ENCODE assay signal across 20 cellular contexts in genomic region chr1:1760345-1760650, GRCh38. TPM values are rescaled to one million over a fixed set of nuclear protein-coding genes. Genes with fewer than 3 reads are reported as not detected.
A peak's percentile ranks its signal among the peaks of the same experiment; 100 is the strongest.
DNase-seq lines count a peak whose midpoint lies in the region; ATAC-seq, FAIRE-seq and TF ChIP-seq lines count a peak whose summit lies in the region.
"Had no signal": no experiment of that assay in that cellular context is flagged by ENCODE, and none has a peak within 500 bp of the region (broad histone marks: within the 10 kb centered on the region; RNA-seq: fewer than 3 reads in every experiment).

No MANE protein-coding gene starts in this region.

- peak; percentile 45 for DNase-seq in H7
- DNase-seq in K562 (ENCODE audit: extremely low read depth in 1 of 4, low spot score in 3 of 4), result peak in 1 of 4 experiments; percentile 15
- no peak for DNase-seq in germinal center (ENCODE audit: low spot score)
- no peak for DNase-seq in NCI-H2171 treated with DMSO at 0.1 percent for 48 hours (lab: John Stamatoyannopoulos, UW)
- no peak for DNase-seq in NCI-H82 (lab: John Stamatoyannopoulos, UW)
- DNase-seq in Ammon's horn (ENCODE audit: low spot score), result no peak
- DNase-seq: GDM1; HCEC 1CT; NCI-H1105; NCI-H2029 treated with DMSO at 0.1 percent for 48 hours; NCI-H446 treated with DMSO at 0.1 percent for 48 hours; NCI-H69; NK-92 treated with Interleukin-12 subunit alpha and Interleukin-12 subunit beta, amount 100 ng/mL, for 24 hours had no signal

- FAIRE-seq in K562 (lab: Jason Lieb, UNC), result no peak
- FAIRE-seq: A549, D721Med had no signal

- H3K9ac ChIP-seq in BLaER1 (peak overlapping the region; percentile 49; the same call in 1 of the 2 replicates), K562 (ENCODE audit: insufficient read depth in 1 of 2, low read depth in 2 of 2, low read length in 2 of 2) (peak overlapping the region in 1 of 2 experiments; percentile 86; a peak in 2 of 4 replicates)
- H3K9ac ChIP-seq: KMS-11 had no signal

- TF ChIP-seq POLR2A in K562 (conservative IDR thresholded peaks at IDR 0.05), result no peak

- in situ Hi-C loops in K562 (cut with MboI), result no loop called here

- ATAC-seq in K562, result no peak
- ATAC-seq: GM23338 had no signal

- H3K4me2 ChIP-seq in BLaER1 (peak overlapping the region; percentile 51), K562 (ENCODE audit: insufficient read depth, low read length) (no peak overlapping the region)
- H3K4me2 ChIP-seq: A549, GM23338, KMS-11 had no signal

- peaks cover 100% of the 10 kb centered on the region for H3K36me3 ChIP-seq in BLaER1
- peaks cover 24% of the 10 kb centered on the region for H3K36me3 ChIP-seq in H7 (replicated peaks; ENCODE audit: control insufficient read depth, insufficient read depth, low read length)
- H3K36me3 ChIP-seq in K562 (ENCODE audit: control insufficient read depth, insufficient read depth, low read length), result peaks cover 96% of the 10 kb centered on the region
- peaks cover 99% of the 10 kb centered on the region for H3K36me3 ChIP-seq in neutrophil

- CTCF ChIA-PET in K562 (lab: Yijun Ruan, JAX; ENCODE audit: low intra/inter-chr PET ratio), result no interaction called here

- peaks cover 58% of the 10 kb centered on the region for H3K4me1 ChIP-seq in BLaER1
- H3K4me1 ChIP-seq in K562 (replicated peaks in 1 of 2; ENCODE audit: control insufficient read depth in 2 of 2, insufficient read depth in 2 of 2, low read length in 2 of 2), result peaks cover 16 to 56% of the 10 kb centered on the region in 2 experiments
- H3K4me1 ChIP-seq in neutrophil (ENCODE audit: control insufficient read depth in 1 of 2, insufficient read depth in 1 of 2, low read depth in 1 of 2, low read length in 1 of 2), result peaks cover 60 to 65% of the 10 kb centered on the region in 2 experiments

- 92% methylated on average over 15 of the region's 20 CpGs for WGBS in K562 (ENCODE audit: insufficient coverage, low coverage, missing lambda C conversion rate)

- H3K9me1 ChIP-seq in K562 (ENCODE audit: control insufficient read depth, insufficient read depth, low read length), result peaks cover 9% of the 10 kb centered on the region

- TF ChIP-seq RAD21 in K562 (CRISPR knock-in tag; conservative IDR thresholded peaks at IDR 0.05 in 1 of 2, IDR thresholded peaks at IDR 0.05 in 1 of 2), result no peak

- H4K20me1 ChIP-seq in BLaER1, result peaks cover 94% of the 10 kb centered on the region
- H4K20me1 ChIP-seq in K562 (replicated peaks; ENCODE audit: control insufficient read depth, insufficient read depth, low read length), result 0 out of 2 replicates have a peak, but pooled peaks cover 5% of the 10 kb centered on the region

- no peak overlapping the region for H3K4me3 ChIP-seq in BLaER1
- no peak overlapping the region for H3K4me3 ChIP-seq in H7 (ENCODE audit: insufficient read depth, low read depth, low read length)
- H3K4me3 ChIP-seq in K562, result no peak overlapping the region
- H3K4me3 ChIP-seq in neutrophil (ENCODE audit: low read depth in 1 of 2, low read length in 1 of 2), result no peak overlapping the region
- H3K4me3 ChIP-seq: A549, GM23338 had no signal

- peak overlapping the region; percentile 38 for H3K27ac ChIP-seq in BLaER1
- no peak overlapping the region for H3K27ac ChIP-seq in K562 (ENCODE audit: extremely low read depth, low read depth, low read length)
- peak overlapping the region; percentile 82 for H3K27ac ChIP-seq in neutrophil
- H3K27ac ChIP-seq: KMS-11 had no signal

- POLR2A ChIA-PET in K562 (lab: Yijun Ruan, JAX), result interaction anchor here (0.6 to 1.7 kb wide), 3 partner anchors 11 to 390 kb away, joined by 3 to 6 read pairs (median 3); no protein-coding TSS in a partner anchor

- TF ChIP-seq EP300 in K562 (IDR thresholded peaks at IDR 0.05; ENCODE audit: low read length), result no peak

- H2AFZ ChIP-seq in K562 (ENCODE audit: low read depth, low read length), result no peak overlapping the region
- H2AFZ ChIP-seq: GM23338 had no signal

- no peak for TF ChIP-seq CTCF in K562 (IDR thresholded peaks at IDR 0.05 in 2 of 3, conservative IDR thresholded peaks at IDR 0.05 in 1 of 3; ENCODE audit: insufficient read depth in 2 of 3, low read depth in 1 of 3, low read length in 3 of 3)
- no peak for TF ChIP-seq CTCF in neutrophil (IDR thresholded peaks at IDR 0.05)

- peaks cover 64% of the 10 kb centered on the region for H3K79me2 ChIP-seq in K562 (ENCODE audit: control insufficient read depth, insufficient read depth, low read length)

- H3K27me3 ChIP-seq in BLaER1 (no peaks in the 10 kb centered on the region), H7 (ENCODE audit: control insufficient read depth, insufficient read depth, low read length) (no peaks in the 10 kb centered on the region), K562 (ENCODE audit: control insufficient read depth in 2 of 2, insufficient read depth in 2 of 2, low read length in 2 of 2) (no peaks in the 10 kb centered on the region), neutrophil (no peaks in the 10 kb centered on the region)
- H3K27me3 ChIP-seq: Peyer's patch had no signal

- intact Hi-C loops in K562 (cut with micrococcal nuclease), result no loop called here

- H3K9me3 ChIP-seq in BLaER1 (no peaks in the 10 kb centered on the region), K562 (replicated peaks; ENCODE audit: control insufficient read depth, insufficient read depth, low read depth, low read length) (no peaks in the 10 kb centered on the region), neutrophil (no peaks in the 10 kb centered on the region)
- H3K9me3 ChIP-seq: A549, Peyer's patch had no signal

- no TSS peak for BruUV-seq in K562 (replicated peaks; lab: Mats Ljungman, UMichigan)

TF ChIP-seq in K562, 482 proteins besides CTCF, POLR2A, EP300 and RAD21:
- TF ChIP-seq RFX5 (IDR thresholded peaks at IDR 0.05; ENCODE audit: low read depth, low read length) (no peak), EGR1 (conservative IDR thresholded peaks at IDR 0.05) (0 out of 2 replicates have a peak, but pooled peaks have one; percentile 21)

RNA-seq across cellular contexts. Expression of gene NADK, which starts 18.0 kb away (rescaled TPM):
- 111 and 175 TPM in 2 replicates for total RNA-seq in H7 (2014; rRNA removed; shearing (Covaris generic))
- 266 and 574 TPM in 2 replicates for total RNA-seq in K562 (2011; cell fraction: chromatin; rRNA removed; ENCODE audit: low replicate concordance)
- total RNA-seq in K562 (2011; cell fraction: nucleolus; rRNA removed), result 372 and 388 TPM in 2 replicates
- total RNA-seq in K562 (2011; cell fraction: nucleoplasm; rRNA removed), result 193 and 246 TPM in 2 replicates
- total RNA-seq in K562 (2014; rRNA removed) (116 and 133 TPM in 2 replicates), K562 (2014; rRNA removed; fragmentation: Illumina TruSeq; extraction: Trizol) (35.7 and 46.1 TPM in 2 replicates), K562 (2015; rRNA removed; fragmentation: Illumina TruSeq; extraction: Trizol) (63.0 and 66.6 TPM in 2 replicates), K562 (2021) (131 and 135 TPM in 2 replicates)
- polyA plus RNA-seq in K562 (2011; rRNA removed) (99.6 and 121 TPM in 2 replicates), K562 (2014; fragmentation: Illumina TruSeq; extraction: Trizol) (75.1 and 81.2 TPM in 2 replicates), K562 (2014; fragmentation: Nextera tagmentation; extraction: Ambion mirVana) (1 to 10 TPM; 1.5 to 2.1 TPM), K562 (2014; rRNA removed) (131 and 149 TPM in 2 replicates)
- 62.8 and 91.9 TPM in 2 replicates for polyA plus RNA-seq in K562 (2011; cell fraction: cytosol; rRNA removed)
- 448 and 488 TPM in 2 replicates for polyA plus RNA-seq in K562 (2011; cell fraction: nucleus; rRNA removed)
- polyA plus RNA-seq in K562 (2012), result 76.9 and 85.6 TPM in 2 replicates
- 23.4 and 41.8 TPM in 2 replicates for polyA minus RNA-seq in K562 (2011; rRNA and poly(A)+ RNA removed)
- polyA minus RNA-seq in K562 (2011; cell fraction: cytosol; rRNA and poly(A)+ RNA removed), result 54.8 and 55.2 TPM in 2 replicates
- polyA minus RNA-seq in K562 (2011; cell fraction: nucleus; rRNA and poly(A)+ RNA removed), result 94.5 and 123 TPM in 2 replicates

RNA-seq across cellular contexts. Expression of gene CDK11A, which starts 36.1 kb away (rescaled TPM):
- total RNA-seq in H7 (2014; rRNA removed; shearing (Covaris generic)), result 18.6 and 26.2 TPM in 2 replicates
- total RNA-seq in K562 (2011; cell fraction: chromatin; rRNA removed; ENCODE audit: low replicate concordance), result 123 and 215 TPM in 2 replicates
- total RNA-seq in K562 (2011; cell fraction: nucleolus; rRNA removed), result 128 and 164 TPM in 2 replicates
- 71.6 and 88.8 TPM in 2 replicates for total RNA-seq in K562 (2011; cell fraction: nucleoplasm; rRNA removed)
- total RNA-seq in K562 (2014; rRNA removed) (44.4 and 48.8 TPM in 2 replicates), K562 (2014; rRNA removed; fragmentation: Illumina TruSeq; extraction: Trizol) (15.2 and 18.4 TPM in 2 replicates), K562 (2015; rRNA removed; fragmentation: Illumina TruSeq; extraction: Trizol) (33.6 and 43.9 TPM in 2 replicates), K562 (2021) (58.5 and 71.0 TPM in 2 replicates)
- polyA plus RNA-seq in K562 (2011; rRNA removed) (13.0 and 17.4 TPM in 2 replicates), K562 (2014; fragmentation: Illumina TruSeq; extraction: Trizol) (49.8 and 53.1 TPM in 2 replicates), K562 (2014; fragmentation: Nextera tagmentation; extraction: Ambion mirVana) (1 to 10 TPM; 4.5 to 8.4 TPM), K562 (2014; rRNA removed) (49.5 and 67.0 TPM in 2 replicates)
- polyA plus RNA-seq in K562 (2011; cell fraction: cytosol; rRNA removed), result 10.4 and 24.1 TPM in 2 replicates
- 167 and 314 TPM in 2 replicates for polyA plus RNA-seq in K562 (2011; cell fraction: nucleus; rRNA removed)
- 54.0 and 63.7 TPM in 2 replicates for polyA plus RNA-seq in K562 (2012)
- 8.1 and 9.7 TPM in 2 replicates for polyA minus RNA-seq in K562 (2011; rRNA and poly(A)+ RNA removed)
- polyA minus RNA-seq in K562 (2011; cell fraction: cytosol; rRNA and poly(A)+ RNA removed), result 143 and 147 TPM in 2 replicates
- 39.7 and 41.0 TPM in 2 replicates for polyA minus RNA-seq in K562 (2011; cell fraction: nucleus; rRNA and poly(A)+ RNA removed)
